1 cellular context compared by ENCODE assay signal in genomic region chr9:71762900-71763653, GRCh38.
TF ChIP-seq lines count a peak whose summit lies in the region.

No MANE protein-coding gene starts in this region.

TF ChIP-seq in HepG2, 621 proteins besides CTCF, POLR2A, EP300 and RAD21 (continued from another document and continues in another):
- TF ChIP-seq ZBTB10 (CRISPR knock-in tag; IDR thresholded peaks at IDR 0.05; ENCODE audit: borderline replicate concordance) (no peak), BCL6 (CRISPR knock-in tag; IDR thresholded peaks at IDR 0.05) (no peak), MED1 (CRISPR knock-in tag; IDR thresholded peaks at IDR 0.05) (0 out of 2 replicates have a peak, but pooled peaks have one; percentile 56), ZFP91 (CRISPR knock-in tag; IDR thresholded peaks at IDR 0.05; ENCODE audit: borderline replicate concordance) (no peak), ARID4A (CRISPR knock-in tag; IDR thresholded peaks at IDR 0.05; ENCODE audit: borderline replicate concordance) (no peak), POLR2AphosphoS5 (IDR thresholded peaks at IDR 0.05; ENCODE audit: low read depth, low read length) (no peak), KLF16 (CRISPR knock-in tag; IDR thresholded peaks at IDR 0.05) (0 out of 4 replicates have a peak, but pooled peaks of 1 of the 2 experiments have one; percentile 20), GATAD2A (CRISPR knock-in tag; IDR thresholded peaks at IDR 0.05) (peak; percentile 56; the same call in 1 of the 2 replicates), ARID5B (CRISPR knock-in tag; IDR thresholded peaks at IDR 0.05) (peak; percentile 38), ZNF180 (CRISPR knock-in tag; IDR thresholded peaks at IDR 0.05; ENCODE audit: borderline replicate concordance, low read depth) (no peak), HNRNPUL1 (IDR thresholded peaks at IDR 0.05; ENCODE audit: low read depth, low read length) (0 out of 2 replicates have a peak, but pooled peaks have one; percentile 39), ZNF503 (CRISPR knock-in tag; IDR thresholded peaks at IDR 0.05) (peak; percentile 46; the same call in 1 of the 2 replicates), REPIN1 (CRISPR knock-in tag; IDR thresholded peaks at IDR 0.05; ENCODE audit: borderline replicate concordance, low read depth) (no peak), ZBED4 (CRISPR knock-in tag; IDR thresholded peaks at IDR 0.05; ENCODE audit: borderline replicate concordance) (no peak), RBFOX2 (IDR thresholded peaks at IDR 0.05; ENCODE audit: low read depth, low read length) (peak; percentile 52), ZNF569 (CRISPR knock-in tag; IDR thresholded peaks at IDR 0.05; ENCODE audit: borderline replicate concordance) (no peak), NFIC (IDR thresholded peaks at IDR 0.05; ENCODE audit: low read length) (peak; percentile 45; the same call in 1 of the 2 replicates), HDAC6 (IDR thresholded peaks at IDR 0.05; ENCODE audit: low read depth, low read length) (no peak), RFXANK (CRISPR knock-in tag; IDR thresholded peaks at IDR 0.05) (no peak), ZNF10 (CRISPR knock-in tag; IDR thresholded peaks at IDR 0.05; ENCODE audit: borderline replicate concordance, low read depth) (no peak), ZKSCAN8 (CRISPR knock-in tag; IDR thresholded peaks at IDR 0.05; ENCODE audit: borderline replicate concordance) (no peak), NFYB (CRISPR knock-in tag; IDR thresholded peaks at IDR 0.05) (no peak), ZNF563 (CRISPR knock-in tag; IDR thresholded peaks at IDR 0.05) (no peak), FOSL2 (CRISPR knock-in tag; IDR thresholded peaks at IDR 0.05) (peak; percentile 76), ZNF276 (CRISPR knock-in tag; IDR thresholded peaks at IDR 0.05; ENCODE audit: low read depth) (no peak), TRIM22 (IDR thresholded peaks at IDR 0.05) (no peak)
